ENCODE assay signal across 8 cellular contexts in the genomic region with DNA sequence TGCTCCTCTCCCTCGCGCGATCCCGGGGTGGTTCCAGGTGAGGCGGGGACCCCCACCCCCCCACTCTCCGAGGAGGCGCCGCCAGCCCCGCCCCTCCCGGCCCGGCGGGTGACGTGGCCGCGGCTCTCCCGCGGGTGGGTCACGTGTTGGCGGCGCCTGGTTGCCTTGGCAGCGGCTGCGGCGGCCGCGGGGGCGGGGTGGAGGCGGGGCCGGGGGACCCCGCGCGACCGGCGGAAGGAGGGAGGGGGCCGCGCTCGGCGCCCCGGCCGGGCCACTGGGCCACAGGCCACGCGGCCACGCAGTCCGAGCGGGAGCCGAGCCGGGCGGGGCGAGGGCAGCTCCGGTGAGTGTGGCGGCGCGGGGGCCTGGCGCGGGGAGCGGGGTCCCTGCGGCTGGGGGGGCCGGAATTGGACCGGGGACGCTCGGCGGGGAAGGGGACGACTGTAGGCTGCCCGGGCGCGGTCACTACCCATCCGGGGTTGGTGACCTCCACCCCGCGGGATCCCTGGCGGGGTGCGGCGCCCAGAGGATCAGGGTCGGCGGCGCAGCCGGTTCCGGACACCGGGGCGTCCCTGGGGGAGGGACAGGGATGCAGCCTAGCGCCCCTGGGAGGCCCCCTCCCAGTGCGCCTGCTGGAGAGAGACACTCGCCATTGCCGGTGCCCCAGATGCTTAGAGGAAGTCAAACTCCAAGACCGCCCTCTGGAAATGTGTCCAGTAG. TPM values are rescaled to one million over a fixed set of nuclear protein-coding genes. Genes with fewer than 3 reads are reported as not detected.
DNase-seq lines count a peak whose midpoint lies in the region; ATAC-seq, FAIRE-seq and TF ChIP-seq lines count a peak whose summit lies in the region.

A gene (plus strand): TSS at position 257 of the 720 bp plus-strand sequence. CDS start 5,382 bp downstream, outside the sequence.

- peak within 1 kb of the TSS; percentile 95 to 99 (median 98) for H3K4me2 ChIP-seq in BLaER1 treated with 17β-estradiol and CSF1 and Interleukin-3, amounts not matched to agents 10 nM and 100 nM

- peak within 1 kb of the TSS; percentile 74 to 98 (median 94) for H3K4me3 ChIP-seq in BLaER1 treated with 17β-estradiol and CSF1 and Interleukin-3, amounts not matched to agents 10 nM and 100 nM
- H3K4me3 ChIP-seq in fibroblast of pulmonary artery (replicated peaks; ENCODE audit: low read depth, low read length): peak within 1 kb of the TSS; percentile 75

- no peaks in the 10 kb centered on the region for H3K9me3 Mint-ChIP-seq in nephron progenitor cell
- no peaks in the 10 kb centered on the region for H3K9me3 Mint-ChIP-seq in stimulated activated naive CD8-positive, alpha-beta T cell treated with anti-CD3 and anti-CD28 coated beads, Interleukin-15, Interleukin-2, amounts not matched to agents 100 ng/mL and 50 ng/mL, for 24 hours

- H3K9ac ChIP-seq in BLaER1 treated with 17β-estradiol and CSF1 and Interleukin-3, amounts not matched to agents 10 nM and 100 nM: peak within 1 kb of the TSS; percentile 87 to 98 (median 93)

- ATAC-seq in HG03565 (IDR thresholded peaks at IDR 0.05; ENCODE audit: unreplicated experiment): peak; percentile 47

- FAIRE-seq in GM19239 (lab: Jason Lieb, UNC): peak; percentile 31

- H3K27ac Mint-ChIP-seq in nephron progenitor cell: peak within 1 kb of the TSS; percentile 83
- peak within 1 kb of the TSS; percentile 91 for H3K27ac Mint-ChIP-seq in stimulated activated naive CD8-positive, alpha-beta T cell treated with anti-CD3 and anti-CD28 coated beads, Interleukin-15, Interleukin-2, amounts not matched to agents 100 ng/mL and 50 ng/mL, for 24 hours

- no peaks in the 10 kb centered on the region for H3K27me3 ChIP-seq in BLaER1 treated with 17β-estradiol and CSF1 and Interleukin-3, amounts not matched to agents 10 nM and 100 nM

- DNase-seq in GM19239 (ENCODE audit: insufficient read length, low spot score) (no peak), RPMI7951 (ENCODE audit: low read depth) (peak; percentile 73), fibroblast of pulmonary artery (ENCODE audit: low read depth) (peak; percentile 58), nephron progenitor cell (peak; percentile 91)
- DNase-seq in activated T-helper 9 cell treated with anti-CD3 and anti-CD28 coated beads, Interleukin-2, amount 50 U/mL, for 16 hours (ENCODE audit: low read depth): peak; percentile 85

- TF ChIP-seq CTCF in fibroblast of pulmonary artery (IDR thresholded peaks at IDR 0.05; ENCODE audit: low read length, missing control alignments): no peak
- TF ChIP-seq CTCF in nephron progenitor cell (IDR thresholded peaks at IDR 0.05): no peak

- H3K9me3 ChIP-seq in BLaER1 treated with 17β-estradiol and CSF1 and Interleukin-3, amounts not matched to agents 10 nM and 100 nM (replicated peaks in 1 of 11): no peaks in the 10 kb centered on the region

- H3K27me3 Mint-ChIP-seq in nephron progenitor cell (ENCODE audit: low read depth, poor library complexity): no peaks in the 10 kb centered on the region
- no peaks in the 10 kb centered on the region for H3K27me3 Mint-ChIP-seq in stimulated activated naive CD8-positive, alpha-beta T cell treated with anti-CD3 and anti-CD28 coated beads, Interleukin-15, Interleukin-2, amounts not matched to agents 100 ng/mL and 50 ng/mL, for 24 hours

- H3K4me1 ChIP-seq in BLaER1 treated with 17β-estradiol and CSF1 and Interleukin-3, amounts not matched to agents 10 nM and 100 nM: peaks cover 61 to 90% (median 88%) of the 10 kb centered on the region in 10 experiments

- peak within 1 kb of the TSS; percentile 90 for H3K4me3 Mint-ChIP-seq in nephron progenitor cell
- peak within 1 kb of the TSS; percentile 91 for H3K4me3 Mint-ChIP-seq in stimulated activated naive CD8-positive, alpha-beta T cell treated with anti-CD3 and anti-CD28 coated beads, Interleukin-15, Interleukin-2, amounts not matched to agents 100 ng/mL and 50 ng/mL, for 24 hours

- peak within 1 kb of the TSS; percentile 72 to 99 (median 95) for H3K27ac ChIP-seq in BLaER1 treated with 17β-estradiol and CSF1 and Interleukin-3, amounts not matched to agents 10 nM and 100 nM

- H3K4me1 Mint-ChIP-seq in nephron progenitor cell: peaks cover 49% of the 10 kb centered on the region
- H3K4me1 Mint-ChIP-seq in stimulated activated naive CD8-positive, alpha-beta T cell treated with anti-CD3 and anti-CD28 coated beads, Interleukin-15, Interleukin-2, amounts not matched to agents 100 ng/mL and 50 ng/mL, for 24 hours (ENCODE audit: low read depth): peaks cover 62% of the 10 kb centered on the region

- H4K20me1 ChIP-seq in BLaER1 treated with 17β-estradiol and CSF1 and Interleukin-3, amounts not matched to agents 10 nM and 100 nM: peaks cover 0 to 26% (median 6%) of the 10 kb centered on the region in 11 experiments; a peak in 10 of 22 replicates

- H3K36me3 ChIP-seq in BLaER1 treated with 17β-estradiol and CSF1 and Interleukin-3, amounts not matched to agents 10 nM and 100 nM: peaks cover 20 to 29% (median 28%) of the 10 kb centered on the region in 11 experiments

- peaks cover 8% of the 10 kb centered on the region for H3K36me3 Mint-ChIP-seq in nephron progenitor cell (ENCODE audit: low read depth)
- H3K36me3 Mint-ChIP-seq in stimulated activated naive CD8-positive, alpha-beta T cell treated with anti-CD3 and anti-CD28 coated beads, Interleukin-15, Interleukin-2, amounts not matched to agents 100 ng/mL and 50 ng/mL, for 24 hours (ENCODE audit: low read depth): peaks cover 17% of the 10 kb centered on the region

RNA-seq across cellular contexts. Expression of the gene that starts here (rescaled TPM):
- total RNA-seq in RPMI7951 (2014; rRNA removed; shearing (Covaris generic)): 22.9 and 30.6 TPM in 2 replicates
